In the genomic region with DNA sequence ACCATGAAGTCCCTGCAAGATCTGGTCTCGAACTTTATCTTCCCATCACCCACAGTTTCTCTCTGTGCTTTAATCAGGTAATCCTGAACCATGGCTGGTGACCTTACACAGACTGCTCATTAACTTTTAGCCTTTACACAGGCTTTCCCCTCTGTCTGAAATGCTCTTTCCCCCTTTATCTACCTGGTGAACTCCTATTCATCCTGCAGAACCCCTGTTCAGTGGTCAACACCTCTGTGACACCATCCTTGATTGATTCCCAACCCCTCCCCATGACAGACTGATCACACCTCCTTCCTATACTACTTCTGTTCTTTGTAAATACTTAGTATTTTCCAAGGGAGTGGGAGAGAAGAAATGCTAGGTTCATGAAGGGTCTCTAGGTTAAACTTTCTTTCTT, we compare ENCODE assay signal across 19 cellular contexts.
DNase-seq lines count a peak whose midpoint lies in the region; ATAC-seq and TF ChIP-seq lines count a peak whose summit lies in the region.
"Had no signal": no experiment of that assay in that cellular context is flagged by ENCODE, and none has a peak within 500 bp of the region (broad histone marks: within the 10 kb centered on the region; RNA-seq: fewer than 3 reads in every experiment).

No MANE protein-coding gene starts in this region.

- BruUV-seq in PC-3 (replicated peaks; lab: Mats Ljungman, UMichigan), result no TSS peak

- POLR2A ChIA-PET in SK-N-SH (lab: Yijun Ruan, JAX), result no interaction called here
- POLR2A ChIA-PET in HEK293 (lab: Yijun Ruan, JAX), result no interaction called here
- POLR2A ChIA-PET in PC-3 (lab: Charles Lee; ENCODE audit: unreplicated experiment), result no interaction called here

- H3K4me1 ChIP-seq in SK-N-SH (ENCODE audit: control insufficient read depth in 1 of 2, insufficient read depth in 2 of 2, low read depth in 1 of 2, low read length in 1 of 2) (peaks cover 0 to 49% of the 10 kb centered on the region in 2 experiments; a peak in 1 of 4 replicates), HEK293 (ENCODE audit: control insufficient read depth, insufficient read depth, low read length) (no peaks in the 10 kb centered on the region), neural progenitor cell (peaks cover 44% of the 10 kb centered on the region), PC-3 (ENCODE audit: insufficient read depth, low read length) (no peaks in the 10 kb centered on the region)
- H3K4me1 ChIP-seq: A549 had no signal

- no peak for TF ChIP-seq RAD21 in SK-N-SH (IDR thresholded peaks at IDR 0.05; ENCODE audit: low read length)

- peaks cover 88% of the 10 kb centered on the region for H3K4me1 Mint-ChIP-seq in mesothelial cell of epicardium
- H3K4me1 Mint-ChIP-seq in neural progenitor cell, result peaks cover 60% of the 10 kb centered on the region

- H3K4me3 Mint-ChIP-seq in mesothelial cell of epicardium (no peak overlapping the region), neural progenitor cell (no peak overlapping the region)
- H3K4me3 Mint-ChIP-seq: B cell; CD4-positive, alpha-beta T cell; CD8-positive, alpha-beta T cell had no signal

- H3K27me3 Mint-ChIP-seq in mesothelial cell of epicardium (ENCODE audit: low read depth), result no peaks in the 10 kb centered on the region
- H3K27me3 Mint-ChIP-seq in neural progenitor cell (ENCODE audit: insufficient read depth, low read depth), result peaks cover 10% of the 10 kb centered on the region
- H3K27me3 Mint-ChIP-seq: CD4-positive, alpha-beta T cell had no signal

- H3F3A ChIP-seq in SK-N-SH (replicated peaks; ENCODE audit: insufficient read depth) (no peaks in the 10 kb centered on the region), neural progenitor cell (ENCODE audit: low read depth) (peaks cover 19% of the 10 kb centered on the region), PC-3 (ENCODE audit: low read length, unreplicated experiment) (no peaks in the 10 kb centered on the region)

- no peak overlapping the region for H3K4me3 ChIP-seq in SK-N-SH (ENCODE audit: low read depth in 2 of 2, low read length in 1 of 2)
- H3K4me3 ChIP-seq in HEK293 (ENCODE audit: low read depth, low read length), result no peak overlapping the region
- H3K4me3 ChIP-seq in neural progenitor cell, result no peak overlapping the region
- H3K4me3 ChIP-seq in PC-3 (ENCODE audit: low read length), result no peak overlapping the region
- H3K4me3 ChIP-seq: A549; BLaER1 treated with 17β-estradiol and CSF1 and Interleukin-3, amounts not matched to agents 10 nM and 100 nM had no signal

- H3K9ac ChIP-seq in SK-N-SH (no peak overlapping the region), neural progenitor cell (no peak overlapping the region), PC-3 (ENCODE audit: low read length) (no peak overlapping the region)
- H3K9ac ChIP-seq: BLaER1 treated with 17β-estradiol and CSF1 and Interleukin-3, amounts not matched to agents 10 nM and 100 nM had no signal

- H3K27ac ChIP-seq in SK-N-SH (ENCODE audit: low read depth in 2 of 2, low read length in 1 of 2) (no peak overlapping the region; a peak in 1 of 4 replicates), HEK293 (ENCODE audit: extremely low read depth, low read depth, low read length) (no peak overlapping the region), neural progenitor cell (no peak overlapping the region), PC-3 (ENCODE audit: low read length) (no peak overlapping the region)
- H3K27ac ChIP-seq: 22Rv1; A549; BLaER1 treated with 17β-estradiol and CSF1 and Interleukin-3, amounts not matched to agents 10 nM and 100 nM; C4-2B had no signal

- no peak for TF ChIP-seq EP300 in SK-N-SH (IDR thresholded peaks at IDR 0.05; ENCODE audit: borderline replicate concordance in 1 of 2, low read depth in 1 of 2, low read length in 1 of 2)

- 89% methylated on average over 1 of the region's 1 CpG for WGBS in SK-N-SH (ENCODE audit: low lambda C conversion rate)

- no peak overlapping the region for H2AFZ ChIP-seq in SK-N-SH (ENCODE audit: low read depth)
- no peak overlapping the region for H2AFZ ChIP-seq in neural progenitor cell (replicated peaks)
- H2AFZ ChIP-seq in PC-3 (ENCODE audit: low read length), result no peak overlapping the region

- H3K36me3 Mint-ChIP-seq in mesothelial cell of epicardium (no peaks in the 10 kb centered on the region), neural progenitor cell (no peaks in the 10 kb centered on the region)
- H3K36me3 Mint-ChIP-seq: CD8-positive, alpha-beta T cell had no signal

- H3K9me2 ChIP-seq in SK-N-SH, result no peaks in the 10 kb centered on the region
- H3K9me2 ChIP-seq in PC-3 (replicated peaks; ENCODE audit: low read length), result no peaks in the 10 kb centered on the region

- intact Hi-C loops in PC-3 (cut with micrococcal nuclease), result no loop called here

- no peak for DNase-seq in SK-N-SH
- DNase-seq in mesothelial cell of epicardium (ENCODE audit: low spot score in 2 of 2, unreplicated experiment in 2 of 2), result no peak
- no peak for DNase-seq in neural progenitor cell (ENCODE audit: low spot score)
- DNase-seq in NCI-H345 treated with DMSO at 0.1 percent for 48 hours (lab: John Stamatoyannopoulos, UW; ENCODE audit: unreplicated experiment), result no peak
- no peak for DNase-seq in PC-3
- DNase-seq: AML-193; Caco-2; Calu3; CD4-positive, alpha-beta T cell; CD8-positive, alpha-beta T cell; DMS79 treated with DMSO at 0.1 percent for 48 hours; GF-D8 had no signal

- no peaks in the 10 kb centered on the region for H3K36me3 ChIP-seq in SK-N-SH (replicated peaks in 1 of 2; ENCODE audit: control insufficient read depth in 1 of 2, insufficient read depth in 2 of 2, low read length in 1 of 2)
- H3K36me3 ChIP-seq in HEK293 (ENCODE audit: control insufficient read depth in 2 of 2, insufficient read depth in 1 of 2, low read length in 2 of 2), result no peaks in the 10 kb centered on the region
- no peaks in the 10 kb centered on the region for H3K36me3 ChIP-seq in neural progenitor cell
- H3K36me3 ChIP-seq in PC-3 (ENCODE audit: low read depth, low read length), result no peaks in the 10 kb centered on the region
- H3K36me3 ChIP-seq: BLaER1 treated with 17β-estradiol and CSF1 and Interleukin-3, amounts not matched to agents 10 nM and 100 nM had no signal

- H3K4me2 ChIP-seq in SK-N-SH (no peak overlapping the region), neural progenitor cell (no peak overlapping the region), PC-3 (ENCODE audit: low read length) (no peak overlapping the region)
- H3K4me2 ChIP-seq: A549; BLaER1 treated with 17β-estradiol and CSF1 and Interleukin-3, amounts not matched to agents 10 nM and 100 nM had no signal

- H3K27ac Mint-ChIP-seq in mesothelial cell of epicardium, result peak overlapping the region; percentile 55
- H3K27ac Mint-ChIP-seq in neural progenitor cell, result peak overlapping the region; percentile 8
- H3K27ac Mint-ChIP-seq: B cell; CD4-positive, alpha-beta T cell; CD8-positive, alpha-beta T cell had no signal

- H3K27me3 ChIP-seq in SK-N-SH (ENCODE audit: insufficient read depth), result no peaks in the 10 kb centered on the region
- no peaks in the 10 kb centered on the region for H3K27me3 ChIP-seq in neural progenitor cell
- H3K27me3 ChIP-seq in PC-3 (ENCODE audit: low read length), result peaks cover 88% of the 10 kb centered on the region
- H3K27me3 ChIP-seq: BLaER1 treated with 17β-estradiol and CSF1 and Interleukin-3, amounts not matched to agents 10 nM and 100 nM had no signal

- no peaks in the 10 kb centered on the region for H3K9me3 Mint-ChIP-seq in mesothelial cell of epicardium
- no peaks in the 10 kb centered on the region for H3K9me3 Mint-ChIP-seq in neural progenitor cell
- H3K9me3 Mint-ChIP-seq: CD4-positive, alpha-beta T cell; CD8-positive, alpha-beta T cell had no signal

- TF ChIP-seq CTCF in SK-N-SH (IDR thresholded peaks at IDR 0.05), result no peak
- no peak for TF ChIP-seq CTCF in HEK293 (tag by site-specific recombination; IDR thresholded peaks at IDR 0.05)
- TF ChIP-seq CTCF in mesothelial cell of epicardium (IDR thresholded peaks at IDR 0.05; ENCODE audit: unreplicated experiment), result no peak
- TF ChIP-seq CTCF in neural progenitor cell (IDR thresholded peaks at IDR 0.05), result no peak
- TF ChIP-seq CTCF in PC-3 (conservative IDR thresholded peaks at IDR 0.05; ENCODE audit: low read depth, low read length), result no peak

- CTCF ChIA-PET in SK-N-SH (lab: Yijun Ruan, JAX) (no interaction called here), HEK293 (lab: Yijun Ruan, JAX) (no interaction called here), PC-3 (lab: Charles Lee) (no interaction called here)

- no peak for ATAC-seq in SK-N-SH treated with all-trans-retinoic acid at 6 μM for 48 hours
- ATAC-seq in PC-3, result no peak
- ATAC-seq: A549; CD8-positive, alpha-beta T cell had no signal

- H4K20me1 ChIP-seq in SK-N-SH (ENCODE audit: insufficient read depth) (no peaks in the 10 kb centered on the region), neural progenitor cell (ENCODE audit: low read depth) (no peaks in the 10 kb centered on the region), PC-3 (ENCODE audit: low read length) (no peaks in the 10 kb centered on the region)
- H4K20me1 ChIP-seq: BLaER1 treated with 17β-estradiol and CSF1 and Interleukin-3, amounts not matched to agents 10 nM and 100 nM had no signal

- H3K9me3 ChIP-seq in SK-N-SH, result no peaks in the 10 kb centered on the region
- H3K9me3 ChIP-seq in HEK293 (ENCODE audit: control insufficient read depth, insufficient read depth, low read depth, low read length), result no peaks in the 10 kb centered on the region
- no peaks in the 10 kb centered on the region for H3K9me3 ChIP-seq in neural progenitor cell (ENCODE audit: low read depth)
- H3K9me3 ChIP-seq in PC-3 (ENCODE audit: low read length), result no peaks in the 10 kb centered on the region
- H3K9me3 ChIP-seq: A549; BLaER1 treated with 17β-estradiol and CSF1 and Interleukin-3, amounts not matched to agents 10 nM and 100 nM; Caco-2 had no signal

- H3K79me2 ChIP-seq in SK-N-SH (ENCODE audit: insufficient read depth) (no peaks in the 10 kb centered on the region), neural progenitor cell (ENCODE audit: low read depth) (no peaks in the 10 kb centered on the region), PC-3 (ENCODE audit: low read length) (no peaks in the 10 kb centered on the region)

TF ChIP-seq in SK-N-SH treated with all-trans-retinoic acid at 6 μM for 48 hours, 23 proteins besides CTCF, POLR2A, EP300 and RAD21:
- peak; percentile 98 for TF ChIP-seq ZFP3 (CRISPR knock-in tag; IDR thresholded peaks at IDR 0.05)
- no peak for TF ChIP-seq TOX (CRISPR knock-in tag; IDR thresholded peaks at IDR 0.05; ENCODE audit: borderline replicate concordance)

TF ChIP-seq in SK-N-SH, 30 proteins besides CTCF, POLR2A, EP300 and RAD21 (continues in another document):
- TF ChIP-seq TAF1 (IDR thresholded peaks at IDR 0.05; ENCODE audit: borderline replicate concordance, low read depth, low read length) (no peak), NFIC (IDR thresholded peaks at IDR 0.05; ENCODE audit: borderline replicate concordance) (no peak), SMC3 (IDR thresholded peaks at IDR 0.05; ENCODE audit: low read depth, low read length) (no peak), MEF2A (IDR thresholded peaks at IDR 0.05; ENCODE audit: borderline replicate concordance, low read depth) (no peak)

TF ChIP-seq in HEK293, 187 proteins besides CTCF, POLR2A, EP300 and RAD21:
- peak; percentile 89 for TF ChIP-seq ZFP3 (tag by site-specific recombination; IDR thresholded peaks at IDR 0.05; ENCODE audit: low read depth)
- no peak for TF ChIP-seq ZNF140 (tag by site-specific recombination; IDR thresholded peaks at IDR 0.05)
